Comparison of ENCODE assay signal across 26 cellular contexts in the genomic region with DNA sequence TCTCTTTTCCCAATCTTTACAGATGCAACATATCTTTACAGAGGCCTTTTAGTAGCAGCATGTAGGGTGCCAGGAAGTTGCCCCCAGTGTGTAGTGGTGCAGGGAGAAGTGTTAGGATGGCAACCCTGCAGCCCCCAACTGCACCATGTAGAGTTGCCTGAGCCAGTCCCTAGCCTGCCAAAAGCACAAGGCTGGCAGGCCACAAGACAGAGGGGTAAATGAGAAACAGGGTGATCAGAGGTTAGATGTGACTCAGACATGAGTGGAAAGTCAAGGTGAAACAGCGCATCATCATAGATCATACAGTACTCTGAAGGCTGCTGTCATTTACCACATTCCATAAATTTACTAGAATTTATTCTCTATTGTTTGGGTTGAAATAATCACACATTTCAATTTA.
"Had no signal": no experiment of that assay in that cellular context is flagged by ENCODE, and none has a peak within 500 bp of the region (broad histone marks: within the 10 kb centered on the region; RNA-seq: fewer than 3 reads in every experiment).

No MANE protein-coding gene starts in this region.

- H3K9me3 ChIP-seq: gastrocnemius medialis, ovary, right lobe of liver, testis, transverse colon had no signal

- H3K4me3 Mint-ChIP-seq: activated CD4-positive, alpha-beta memory T cell treated with anti-CD3 and anti-CD28 coated beads for 36 hours; activated naive CD8-positive, alpha-beta T cell; activated T-helper 1 cell treated with anti-CD3 and anti-CD28 coated beads, Interleukin-12 subunit alpha, Interleukin-12 subunit beta, Interleukin-2, Interleukin-4 antibody, amounts not matched to agents 30 ng/mL and 10 ng/mL and 1 ng/mL, durations not matched to agents 14 hours and 24 hours and 36 hours; nephron; T-helper 1 cell treated with Interleukin-12 subunit alpha and Interleukin-12 subunit beta and Interleukin-4 antibody, amounts not matched to agents 30 μg/mL and 1 μg/mL, for 36 hours had no signal

- H3K27me3 ChIP-seq: brain microvascular endothelial cell, dorsolateral prefrontal cortex, gastrocnemius medialis, hepatocyte, ovary, right lobe of liver, testis, transverse colon had no signal

- H3K27ac Mint-ChIP-seq: activated CD4-positive, alpha-beta memory T cell treated with anti-CD3 and anti-CD28 coated beads for 36 hours; activated naive CD8-positive, alpha-beta T cell; activated T-helper 1 cell treated with anti-CD3 and anti-CD28 coated beads, Interleukin-12 subunit alpha, Interleukin-12 subunit beta, Interleukin-2, Interleukin-4 antibody, amounts not matched to agents 30 ng/mL and 10 ng/mL and 1 ng/mL, durations not matched to agents 14 hours and 24 hours and 36 hours; nephron; progenitor cell of endocrine pancreas; T-helper 1 cell treated with Interleukin-12 subunit alpha and Interleukin-12 subunit beta and Interleukin-4 antibody, amounts not matched to agents 30 μg/mL and 1 μg/mL, for 36 hours had no signal

- H3K9ac ChIP-seq: SK-N-SH had no signal

- H2AFZ ChIP-seq: hepatocyte had no signal

- FAIRE-seq: astrocyte had no signal

- H3K4me2 ChIP-seq: hepatocyte, SK-N-SH had no signal

- DNase-seq: activated CD4-positive, alpha-beta memory T cell treated with anti-CD3 and anti-CD28 coated beads for 36 hours; activated gamma-delta T cell; amniotic stem cell; brain microvascular endothelial cell; dorsolateral prefrontal cortex; effector memory CD4-positive, alpha-beta T cell; gastrocnemius medialis; islet precursor cell; left colon; mammary epithelial cell; ovary; right lobe of liver; SK-N-SH; stimulated activated CD4-positive, alpha-beta T cell treated with anti-CD3 and anti-CD28 coated beads, Interleukin-4, amount 100 ng/mL, for 4 hours; stimulated activated naive CD4-positive, alpha-beta T cell; SW 1271; testis; transverse colon had no signal

- ATAC-seq: gastrocnemius medialis, left colon, right lobe of liver had no signal

- H3K79me2 ChIP-seq: hepatocyte had no signal

- H3K4me3 ChIP-seq: coronary artery, dorsolateral prefrontal cortex, gastrocnemius medialis, hepatocyte, ovary, right lobe of liver, testis, transverse colon had no signal

- H3K36me3 ChIP-seq: brain microvascular endothelial cell, gastrocnemius medialis, ovary, right lobe of liver, transverse colon had no signal

- H3K9me3 Mint-ChIP-seq: activated T-helper 1 cell treated with anti-CD3 and anti-CD28 coated beads, Interleukin-12 subunit alpha, Interleukin-12 subunit beta, Interleukin-2, Interleukin-4 antibody, amounts not matched to agents 30 ng/mL and 10 ng/mL and 1 ng/mL, durations not matched to agents 14 hours and 24 hours and 36 hours; nephron had no signal

- H3K4me1 ChIP-seq: gastrocnemius medialis, right lobe of liver, testis, transverse colon had no signal

- H3K27me3 Mint-ChIP-seq: activated CD4-positive, alpha-beta memory T cell treated with anti-CD3 and anti-CD28 coated beads for 36 hours; activated naive CD8-positive, alpha-beta T cell had no signal

- H3K27ac ChIP-seq: brain microvascular endothelial cell, coronary artery, dorsolateral prefrontal cortex, gastrocnemius medialis, hepatocyte, ovary, right lobe of liver, testis, transverse colon had no signal
